1 cellular context compared by ENCODE assay signal in the genomic region with DNA sequence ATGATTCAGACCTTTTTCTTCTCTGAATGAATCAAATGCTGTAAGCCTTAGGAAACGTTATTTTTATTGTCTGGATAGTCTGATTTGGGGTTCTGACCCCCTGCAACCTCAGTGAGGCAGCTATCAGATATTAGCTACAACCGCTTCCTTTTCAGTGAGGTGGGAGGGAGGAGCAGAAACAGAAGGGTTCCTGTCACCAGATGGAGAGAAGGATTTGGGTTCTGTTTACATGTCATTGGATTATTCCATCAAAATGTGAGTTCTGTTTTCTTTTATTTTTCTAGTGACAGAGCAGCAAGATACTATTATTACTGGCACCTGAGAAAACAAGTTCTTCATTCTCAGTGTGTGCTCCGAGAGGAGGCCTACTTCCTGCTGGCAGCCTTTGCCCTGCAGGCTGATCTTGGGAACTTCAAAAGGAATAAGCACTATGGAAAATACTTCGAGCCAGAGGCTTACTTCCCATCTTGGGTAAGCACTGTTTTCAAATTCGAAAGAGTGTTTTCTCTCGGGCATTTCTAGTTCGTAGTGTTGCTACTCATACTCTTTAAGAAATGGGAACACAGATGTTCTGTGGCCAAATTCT.
TF ChIP-seq lines count a peak whose summit lies in the region.

No MANE protein-coding gene starts in this region.

TF ChIP-seq in GM23338, 12 proteins besides CTCF, POLR2A, EP300 and RAD21 (continued from another document):
- TF ChIP-seq, protein P1, sequence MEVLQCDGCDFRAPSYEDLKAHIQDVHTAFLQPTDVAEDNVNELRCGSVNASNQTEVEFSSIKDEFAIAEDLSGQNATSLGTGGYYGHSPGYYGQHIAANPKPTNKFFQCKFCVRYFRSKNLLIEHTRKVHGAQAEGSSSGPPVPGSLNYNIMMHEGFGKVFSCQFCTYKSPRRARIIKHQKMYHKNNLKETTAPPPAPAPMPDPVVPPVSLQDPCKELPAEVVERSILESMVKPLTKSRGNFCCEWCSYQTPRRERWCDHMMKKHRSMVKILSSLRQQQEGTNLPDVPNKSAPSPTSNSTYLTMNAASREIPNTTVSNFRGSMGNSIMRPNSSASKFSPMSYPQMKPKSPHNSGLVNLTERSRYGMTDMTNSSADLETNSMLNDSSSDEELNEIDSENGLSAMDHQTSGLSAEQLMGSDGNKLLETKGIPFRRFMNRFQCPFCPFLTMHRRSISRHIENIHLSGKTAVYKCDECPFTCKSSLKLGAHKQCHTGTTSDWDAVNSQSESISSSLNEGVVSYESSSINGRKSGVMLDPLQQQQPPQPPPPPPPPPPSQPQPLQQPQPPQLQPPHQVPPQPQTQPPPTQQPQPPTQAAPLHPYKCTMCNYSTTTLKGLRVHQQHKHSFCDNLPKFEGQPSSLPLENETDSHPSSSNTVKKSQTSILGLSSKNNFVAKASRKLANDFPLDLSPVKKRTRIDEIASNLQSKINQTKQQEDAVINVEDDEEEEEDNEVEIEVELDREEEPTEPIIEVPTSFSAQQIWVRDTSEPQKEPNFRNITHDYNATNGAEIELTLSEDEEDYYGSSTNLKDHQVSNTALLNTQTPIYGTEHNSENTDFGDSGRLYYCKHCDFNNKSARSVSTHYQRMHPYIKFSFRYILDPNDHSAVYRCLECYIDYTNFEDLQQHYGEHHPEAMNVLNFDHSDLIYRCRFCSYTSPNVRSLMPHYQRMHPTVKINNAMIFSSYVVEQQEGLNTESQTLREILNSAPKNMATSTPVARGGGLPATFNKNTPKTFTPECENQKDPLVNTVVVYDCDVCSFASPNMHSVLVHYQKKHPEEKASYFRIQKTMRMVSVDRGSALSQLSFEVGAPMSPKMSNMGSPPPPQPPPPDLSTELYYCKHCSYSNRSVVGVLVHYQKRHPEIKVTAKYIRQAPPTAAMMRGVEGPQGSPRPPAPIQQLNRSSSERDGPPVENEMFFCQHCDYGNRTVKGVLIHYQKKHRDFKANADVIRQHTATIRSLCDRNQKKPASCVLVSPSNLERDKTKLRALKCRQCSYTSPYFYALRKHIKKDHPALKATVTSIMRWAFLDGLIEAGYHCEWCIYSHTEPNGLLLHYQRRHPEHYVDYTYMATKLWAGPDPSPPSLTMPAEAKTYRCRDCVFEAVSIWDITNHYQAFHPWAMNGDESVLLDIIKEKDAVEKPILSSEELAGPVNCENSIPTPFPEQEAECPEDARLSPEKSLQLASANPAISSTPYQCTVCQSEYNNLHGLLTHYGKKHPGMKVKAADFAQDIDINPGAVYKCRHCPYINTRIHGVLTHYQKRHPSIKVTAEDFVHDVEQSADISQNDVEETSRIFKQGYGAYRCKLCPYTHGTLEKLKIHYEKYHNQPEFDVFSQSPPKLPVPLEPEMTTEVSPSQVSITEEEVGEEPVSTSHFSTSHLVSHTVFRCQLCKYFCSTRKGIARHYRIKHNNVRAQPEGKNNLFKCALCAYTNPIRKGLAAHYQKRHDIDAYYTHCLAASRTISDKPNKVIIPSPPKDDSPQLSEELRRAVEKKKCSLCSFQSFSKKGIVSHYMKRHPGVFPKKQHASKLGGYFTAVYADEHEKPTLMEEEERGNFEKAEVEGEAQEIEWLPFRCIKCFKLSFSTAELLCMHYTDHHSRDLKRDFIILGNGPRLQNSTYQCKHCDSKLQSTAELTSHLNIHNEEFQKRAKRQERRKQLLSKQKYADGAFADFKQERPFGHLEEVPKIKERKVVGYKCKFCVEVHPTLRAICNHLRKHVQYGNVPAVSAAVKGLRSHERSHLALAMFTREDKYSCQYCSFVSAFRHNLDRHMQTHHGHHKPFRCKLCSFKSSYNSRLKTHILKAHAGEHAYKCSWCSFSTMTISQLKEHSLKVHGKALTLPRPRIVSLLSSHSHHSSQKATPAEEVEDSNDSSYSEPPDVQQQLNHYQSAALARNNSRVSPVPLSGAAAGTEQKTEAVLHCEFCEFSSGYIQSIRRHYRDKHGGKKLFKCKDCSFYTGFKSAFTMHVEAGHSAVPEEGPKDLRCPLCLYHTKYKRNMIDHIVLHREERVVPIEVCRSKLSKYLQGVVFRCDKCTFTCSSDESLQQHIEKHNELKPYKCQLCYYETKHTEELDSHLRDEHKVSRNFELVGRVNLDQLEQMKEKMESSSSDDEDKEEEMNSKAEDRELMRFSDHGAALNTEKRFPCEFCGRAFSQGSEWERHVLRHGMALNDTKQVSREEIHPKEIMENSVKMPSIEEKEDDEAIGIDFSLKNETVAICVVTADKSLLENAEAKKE (CRISPR knock-in tag; IDR thresholded peaks at IDR 0.05) = no peak
- no peak for TF ChIP-seq ZNF114 (CRISPR knock-in tag; IDR thresholded peaks at IDR 0.05)
- no peak for TF ChIP-seq JUNB (IDR thresholded peaks at IDR 0.05; ENCODE audit: unreplicated experiment)
- TF ChIP-seq EZH2phosphoT487 (IDR thresholded peaks at IDR 0.05; ENCODE audit: unreplicated experiment) = no peak
